Comparison of ENCODE assay signal across 15 cellular contexts in the genomic region with DNA sequence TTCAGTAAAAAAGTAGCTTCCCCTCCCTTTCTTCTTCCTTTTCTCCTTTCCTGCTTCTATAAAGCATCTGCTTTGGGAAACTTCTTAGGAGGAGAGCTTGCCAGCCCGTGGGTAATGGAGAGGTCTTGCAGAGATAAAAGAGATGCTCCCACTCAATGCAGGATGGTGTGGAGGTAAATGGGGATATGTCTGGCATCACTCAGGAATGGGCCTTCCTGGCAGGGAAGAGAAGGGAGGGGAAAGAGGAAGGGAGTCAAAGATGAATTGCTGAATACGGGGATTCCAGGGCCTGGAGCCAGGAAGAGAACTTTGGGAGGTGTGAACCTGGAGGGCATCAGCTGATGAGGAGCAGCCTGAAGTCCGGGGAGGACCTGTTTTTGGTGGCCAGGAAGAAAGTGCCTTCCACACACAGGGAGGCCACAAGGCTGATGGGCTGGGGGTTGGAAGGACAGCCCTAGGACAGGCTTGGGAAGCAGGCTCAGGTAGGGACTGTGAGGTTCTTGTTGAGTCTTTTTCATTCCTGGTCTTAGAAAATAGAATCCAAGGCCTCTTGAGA. TPM values are rescaled to one million over a fixed set of nuclear protein-coding genes. Genes with fewer than 3 reads are reported as not detected.
DNase-seq lines count a peak whose midpoint lies in the region; ATAC-seq and TF ChIP-seq lines count a peak whose summit lies in the region.
"Had no signal": no experiment of that assay in that cellular context is flagged by ENCODE, and none has a peak within 500 bp of the region (broad histone marks: within the 10 kb centered on the region; RNA-seq: fewer than 3 reads in every experiment).

No MANE protein-coding gene starts in this region.

- no peak overlapping the region for H4K8ac ChIP-seq in neuronal stem cell (ENCODE audit: low read depth, low read length)

- peaks cover 0 to 4% of the 10 kb centered on the region in 2 experiments for H3K9me3 ChIP-seq in CD4-positive, CD25-positive, alpha-beta regulatory T cell (ENCODE audit: control insufficient read depth in 2 of 2, low read length in 2 of 2)
- H3K9me3 ChIP-seq in OCI-LY7 (ENCODE audit: low read length): 0 out of 2 replicates have a peak, but pooled peaks cover 9% of the 10 kb centered on the region
- no peaks in the 10 kb centered on the region for H3K9me3 ChIP-seq in neuronal stem cell (replicated peaks in 1 of 2; ENCODE audit: control insufficient read depth in 2 of 2, insufficient read depth in 1 of 2, low read depth in 1 of 2, low read length in 2 of 2)
- H3K9me3 ChIP-seq in mucosa of descending colon: no peaks in the 10 kb centered on the region
- H3K9me3 ChIP-seq: thoracic aorta had no signal

- ATAC-seq in CD4-positive, CD25-positive, alpha-beta regulatory T cell (ENCODE audit: low read depth in 2 of 2): no peak
- no peak for ATAC-seq in central memory CD8-positive, alpha-beta T cell (replicated peaks; ENCODE audit: extremely low read depth, poor library complexity, severe bottlenecking)
- ATAC-seq in mucosa of descending colon (no peak), HG03280 (IDR thresholded peaks at IDR 0.05; ENCODE audit: unreplicated experiment) (no peak)

- H3K4me1 Mint-ChIP-seq in CD4-positive, CD25-positive, alpha-beta regulatory T cell: peaks cover 9 to 29% (median 15%) of the 10 kb centered on the region in 4 donors
- H3K4me1 Mint-ChIP-seq in central memory CD8-positive, alpha-beta T cell: peaks cover 11% of the 10 kb centered on the region

- H2BK15ac ChIP-seq in neuronal stem cell (ENCODE audit: low read length): no peak overlapping the region

- no peak overlapping the region for H3K14ac ChIP-seq in neuronal stem cell (ENCODE audit: low read length)

- no peak overlapping the region for H4K91ac ChIP-seq in neuronal stem cell (ENCODE audit: low read depth, low read length, poor library complexity)

- peaks cover 5% of the 10 kb centered on the region for H3K27me3 Mint-ChIP-seq in CD4-positive, CD25-positive, alpha-beta regulatory T cell
- no peaks in the 10 kb centered on the region for H3K27me3 Mint-ChIP-seq in central memory CD8-positive, alpha-beta T cell

- no peak overlapping the region for H2BK120ac ChIP-seq in neuronal stem cell (ENCODE audit: low read depth, low read length)

- CTCF ChIA-PET in OCI-LY7 (lab: Charles Lee; ENCODE audit: unreplicated experiment): no interaction called here

- H3K4me3 ChIP-seq in CD4-positive, CD25-positive, alpha-beta regulatory T cell (ENCODE audit: low read depth, low read length): no peak overlapping the region
- no peak overlapping the region for H3K4me3 ChIP-seq in OCI-LY7 (ENCODE audit: low read depth, low read length, poor library complexity, severe bottlenecking)
- H3K4me3 ChIP-seq in neuronal stem cell (ENCODE audit: low read length in 2 of 2): no peak overlapping the region
- H3K4me3 ChIP-seq in mucosa of descending colon: no peak overlapping the region
- H3K4me3 ChIP-seq: sigmoid colon, thoracic aorta had no signal

- H2AK5ac ChIP-seq in neuronal stem cell (ENCODE audit: low read depth, low read length): no peak overlapping the region

- H3K4ac ChIP-seq in neuronal stem cell (ENCODE audit: low read length): no peak overlapping the region

- no peaks in the 10 kb centered on the region for H3K36me3 Mint-ChIP-seq in CD4-positive, CD25-positive, alpha-beta regulatory T cell
- H3K36me3 Mint-ChIP-seq in central memory CD8-positive, alpha-beta T cell (ENCODE audit: insufficient read depth): no peaks in the 10 kb centered on the region

- H3K9ac ChIP-seq in neuronal stem cell (ENCODE audit: low read depth, low read length, poor library complexity): no peak overlapping the region

- no peaks in the 10 kb centered on the region for H3K27me3 ChIP-seq in CD4-positive, CD25-positive, alpha-beta regulatory T cell (ENCODE audit: control insufficient read depth, insufficient read depth, low read length)
- no peaks in the 10 kb centered on the region for H3K27me3 ChIP-seq in neuronal stem cell (ENCODE audit: control insufficient read depth in 3 of 3, insufficient read depth in 3 of 3, low read depth in 1 of 3, low read length in 3 of 3)
- H3K27me3 ChIP-seq: sigmoid colon had no signal

- H2BK12ac ChIP-seq in neuronal stem cell (ENCODE audit: low read length): no peak overlapping the region

- no peaks in the 10 kb centered on the region for H4K20me1 ChIP-seq in OCI-LY7 (ENCODE audit: insufficient read depth, low read length)

- no CpG with 5 or more reads among the region's 3 CpGs for WGBS in neuronal stem cell (ENCODE audit: extremely low coverage in 2 of 2, insufficient read length in 2 of 2, insufficient replicate concordance in 1 of 2), 2 donors

- peak overlapping the region in 1 of 4 donors; percentile 24 for H3K4me3 Mint-ChIP-seq in CD4-positive, CD25-positive, alpha-beta regulatory T cell
- H3K4me3 Mint-ChIP-seq in central memory CD8-positive, alpha-beta T cell: no peak overlapping the region

- no peak overlapping the region for H2AFZ ChIP-seq in OCI-LY7 (ENCODE audit: low read length)
- H2AFZ ChIP-seq in neuronal stem cell (ENCODE audit: low read length): peak overlapping the region; percentile 80

- no peak for DNase-seq in CD4-positive, CD25-positive, alpha-beta regulatory T cell
- DNase-seq in OCI-LY7 (ENCODE audit: low spot score) (no peak), neuronal stem cell (ENCODE audit: low spot score) (no peak), mucosa of descending colon (no peak), COLO668 (lab: John Stamatoyannopoulos, UW; ENCODE audit: unreplicated experiment) (no peak)
- DNase-seq in central memory CD8-positive, alpha-beta T cell (ENCODE audit: low spot score in 2 of 2): no peak
- DNase-seq: activated naive CD4-positive, alpha-beta T cell; Karpas-422; NCI-H2029 treated with DMSO at 0.1 percent for 48 hours; NK-92 treated with Interleukin-12 subunit alpha and Interleukin-12 subunit beta, amount 100 ng/mL, for 24 hours; sigmoid colon had no signal

- H3K79me2 ChIP-seq in OCI-LY7 (ENCODE audit: insufficient read depth, low read depth, low read length): no peaks in the 10 kb centered on the region

- no peaks in the 10 kb centered on the region for H3K79me1 ChIP-seq in neuronal stem cell (ENCODE audit: low read depth, low read length)

- H3K27ac ChIP-seq in CD4-positive, CD25-positive, alpha-beta regulatory T cell (ENCODE audit: insufficient read depth, low read length, poor library complexity, severe bottlenecking): no peak overlapping the region
- H3K27ac ChIP-seq in OCI-LY7 (ENCODE audit: low read depth, low read length, poor library complexity, severe bottlenecking) (no peak overlapping the region), neuronal stem cell (replicated peaks; ENCODE audit: low read length) (no peak overlapping the region)
- H3K27ac ChIP-seq: sigmoid colon, SK-N-MC, thoracic aorta had no signal

- H3K4me2 ChIP-seq in OCI-LY7 (ENCODE audit: low read length) (0 out of 2 replicates have a peak overlapping the region, but pooled peaks have one; percentile 25), neuronal stem cell (ENCODE audit: insufficient read depth, low read length, poor library complexity, severe bottlenecking) (no peak overlapping the region)

- H3K18ac ChIP-seq in neuronal stem cell (ENCODE audit: low read length): no peak overlapping the region

- POLR2A ChIA-PET in OCI-LY7 (lab: Charles Lee): no interaction called here

- H3K36me3 ChIP-seq in CD4-positive, CD25-positive, alpha-beta regulatory T cell (ENCODE audit: control insufficient read depth, insufficient read depth, low read length): no peaks in the 10 kb centered on the region
- no peaks in the 10 kb centered on the region for H3K36me3 ChIP-seq in OCI-LY7 (ENCODE audit: insufficient read depth, low read length)
- H3K36me3 ChIP-seq in neuronal stem cell (replicated peaks in 1 of 2; ENCODE audit: control insufficient read depth in 2 of 2, insufficient read depth in 2 of 2, low read length in 2 of 2): no peaks in the 10 kb centered on the region
- no peaks in the 10 kb centered on the region for H3K36me3 ChIP-seq in mucosa of descending colon (ENCODE audit: low read depth)
- H3K36me3 ChIP-seq: sigmoid colon, thoracic aorta had no signal

- H3K9me3 Mint-ChIP-seq in CD4-positive, CD25-positive, alpha-beta regulatory T cell: peaks cover 0 to 9% (median 2%) of the 10 kb centered on the region in 7 donors
- H3K9me3 Mint-ChIP-seq in central memory CD8-positive, alpha-beta T cell: peaks cover 5% of the 10 kb centered on the region

- BruUV-seq in OCI-LY7 (replicated peaks; lab: Mats Ljungman, UMichigan): no TSS peak

- H3K23ac ChIP-seq in neuronal stem cell (ENCODE audit: low read depth, low read length, poor library complexity): no peak overlapping the region

- H3K4me1 ChIP-seq in CD4-positive, CD25-positive, alpha-beta regulatory T cell (ENCODE audit: control insufficient read depth, insufficient read depth, low read length, poor library complexity, severe bottlenecking): peaks cover 8% of the 10 kb centered on the region
- H3K4me1 ChIP-seq in OCI-LY7 (ENCODE audit: insufficient read depth, low read length, poor library complexity, severe bottlenecking): peaks cover 10% of the 10 kb centered on the region
- H3K4me1 ChIP-seq in neuronal stem cell (ENCODE audit: control insufficient read depth in 2 of 2, insufficient read depth in 1 of 2, low read depth in 1 of 2, low read length in 2 of 2): peaks cover 0 to 8% of the 10 kb centered on the region in 2 donors
- H3K4me1 ChIP-seq in mucosa of descending colon (ENCODE audit: low read depth): peaks cover 7% of the 10 kb centered on the region

- peak overlapping the region; percentile 72 to 87 (median 87) for H3K27ac Mint-ChIP-seq in CD4-positive, CD25-positive, alpha-beta regulatory T cell
- H3K27ac Mint-ChIP-seq in central memory CD8-positive, alpha-beta T cell (ENCODE audit: low read depth): peak overlapping the region; percentile 26

- H2BK5ac ChIP-seq in neuronal stem cell (ENCODE audit: low read length): no peak overlapping the region

- H3K9me2 ChIP-seq in OCI-LY7 (ENCODE audit: insufficient read depth, low read length): no peaks in the 10 kb centered on the region

- intact Hi-C loops in OCI-LY7 (cut with micrococcal nuclease; ENCODE audit: unreplicated experiment) (no loop called here), mucosa of descending colon (cut with DNase I, micrococcal nuclease) (no loop called here)

- TF ChIP-seq CTCF in OCI-LY7 (conservative IDR thresholded peaks at IDR 0.05; ENCODE audit: low read length): no peak
- no peak for TF ChIP-seq CTCF in mucosa of descending colon (IDR thresholded peaks at IDR 0.05)

RNA-seq across cellular contexts. Expression of gene IL1B, which starts 25.2 kb away (rescaled TPM):
- 1.3 TPM for total RNA-seq in CD4-positive, CD25-positive, alpha-beta regulatory T cell
- not detected for polyA plus RNA-seq in CD4-positive, CD25-positive, alpha-beta regulatory T cell
- total RNA-seq in OCI-LY7 (2014; rRNA removed; shearing (Covaris generic)): not detected in 2 replicates
- total RNA-seq in OCI-LY7 (2022) (not detected in 2 replicates), mucosa of descending colon (1 to 10 TPM; 2.1 to 6.4 (median 4.2) TPM)
- polyA plus RNA-seq in neuronal stem cell (2013, experiment 1 of 2): not detected
- not detected for polyA plus RNA-seq in neuronal stem cell (2013, experiment 2 of 2)
- total RNA-seq: myocyte had no signal

RNA-seq across cellular contexts. Expression of gene IL1A, which starts 27.1 kb away (rescaled TPM):
- 0.17 TPM for total RNA-seq in CD4-positive, CD25-positive, alpha-beta regulatory T cell
- polyA plus RNA-seq in CD4-positive, CD25-positive, alpha-beta regulatory T cell: not detected
- total RNA-seq in OCI-LY7 (2014; rRNA removed; shearing (Covaris generic)): not detected in 2 replicates
- total RNA-seq in OCI-LY7 (2022) (not detected in 2 replicates), mucosa of descending colon (not detected)
- 1.1 TPM for polyA plus RNA-seq in neuronal stem cell (2013, experiment 1 of 2)
- 0.79 TPM for polyA plus RNA-seq in neuronal stem cell (2013, experiment 2 of 2)
- total RNA-seq: myocyte, sigmoid colon had no signal

RNA-seq across cellular contexts. Expression of gene CKAP2L, which starts 46.9 kb away (rescaled TPM):
- 3.4 TPM for total RNA-seq in CD4-positive, CD25-positive, alpha-beta regulatory T cell
- 1 to 10 TPM in 1 of 4 donors, under 1 TPM in 3; 0.43 to 1.5 (median 0.76) TPM for polyA plus RNA-seq in CD4-positive, CD25-positive, alpha-beta regulatory T cell
- 28.8 and 31.8 TPM in 2 replicates for total RNA-seq in OCI-LY7 (2014; rRNA removed; shearing (Covaris generic))
- total RNA-seq in OCI-LY7 (2022): 61.8 and 77.3 TPM in 2 replicates
- polyA plus RNA-seq in neuronal stem cell (2013, experiment 1 of 2): 28.3 TPM
- 30.0 TPM for polyA plus RNA-seq in neuronal stem cell (2013, experiment 2 of 2)
- 1 to 10 TPM; 1.2 to 9.5 (median 2.8) TPM for total RNA-seq in mucosa of descending colon
